33 cellular contexts compared by ENCODE assay signal in genomic region chr2:206390181-206390580, GRCh38. TPM values are rescaled to one million over a fixed set of nuclear protein-coding genes. Genes with fewer than 3 reads are reported as not detected.
"Had no signal": no experiment of that assay in that cellular context is flagged by ENCODE, and none has a peak within 500 bp of the region (broad histone marks: within the 10 kb centered on the region; RNA-seq: fewer than 3 reads in every experiment).

No MANE protein-coding gene starts in this region.

- H3K27me3 Mint-ChIP-seq: progenitor cell of endocrine pancreas; stimulated activated memory B cell treated with anti-CD40 and anti-IgM and Interleukin-4, amounts not matched to agents 10 μg/mL and 1 μg/mL and 100 μg/mL, for 72 hours; stimulated activated naive CD8-positive, alpha-beta T cell treated with anti-CD3 and anti-CD28 coated beads, Interleukin-15, amount 100 ng/mL, for 72 hours; type B pancreatic cell had no signal

- H3K36me3 Mint-ChIP-seq: natural killer cell; neural progenitor cell; stimulated activated memory B cell treated with anti-CD40 and anti-IgM and Interleukin-4, amounts not matched to agents 10 μg/mL and 1 μg/mL and 100 μg/mL, for 72 hours; type B pancreatic cell had no signal

- DNase-seq: natural killer cell; occipital lobe; ovary; posterior cingulate gyrus; psoas muscle; right cardiac atrium; right lobe of liver; sigmoid colon; spleen; stimulated activated CD4-positive, alpha-beta T cell treated with anti-CD3 and anti-CD28 coated beads, Interleukin-12 subunit alpha, Interleukin-12 subunit beta, amount 100 ng/mL, for 4 hours; stimulated activated CD4-positive, alpha-beta T cell treated with anti-CD3 and anti-CD28 coated beads, Interleukin-1b, Interleukin-23, amount 100 ng/mL, for 48 hours; stimulated activated CD4-positive, alpha-beta T cell treated with anti-CD3 and anti-CD28 coated beads, Interleukin-4, amount 100 ng/mL, for 1 hour; stimulated activated CD4-positive, alpha-beta T cell treated with anti-CD3 and anti-CD28 coated beads, Interleukin-4, amount 100 ng/mL, for 4 hours; stimulated activated CD8-positive, alpha-beta memory T cell treated with anti-CD3 and anti-CD28 coated beads, Interleukin-4, amount 100 ng/mL, for 48 hours; stimulated activated naive CD4-positive, alpha-beta T cell; stimulated activated naive CD8-positive, alpha-beta T cell treated with anti-CD3 and anti-CD28 coated beads, Interleukin-15, amount 100 ng/mL, for 72 hours; stimulated activated naive CD8-positive, alpha-beta T cell treated with anti-CD3 and anti-CD28 coated beads, Interleukin-15, Interleukin-2, amounts not matched to agents 100 U/mL and 50 U/mL, for 24 hours; substantia nigra; testis; tibial artery; transverse colon; upper lobe of right lung; uterus had no signal

- ATAC-seq: natural killer cell; psoas muscle; right cardiac atrium; right lobe of liver; stimulated activated naive CD8-positive, alpha-beta T cell treated with anti-CD3 and anti-CD28 coated beads, Interleukin-15, amount 100 ng/mL, for 72 hours; stimulated activated naive CD8-positive, alpha-beta T cell treated with anti-CD3 and anti-CD28 coated beads, Interleukin-15, Interleukin-2, amounts not matched to agents 100 U/mL and 50 U/mL, for 24 hours; upper lobe of right lung had no signal

- H3K4me3 ChIP-seq: neural progenitor cell, ovary, psoas muscle, right lobe of liver, sigmoid colon, skin epidermis, smooth muscle cell, spleen, suprapubic skin, testis, tibial artery, transverse colon, upper lobe of right lung, uterus had no signal

- H3K4me2 ChIP-seq: neural progenitor cell, smooth muscle cell had no signal

- H3K4me3 Mint-ChIP-seq: natural killer cell; nephron; neural progenitor cell; stimulated activated memory B cell treated with anti-CD40 and anti-IgM and Interleukin-4, amounts not matched to agents 10 μg/mL and 1 μg/mL and 100 μg/mL, for 72 hours; stimulated activated naive CD8-positive, alpha-beta T cell treated with anti-CD3 and anti-CD28 coated beads, Interleukin-15, amount 100 ng/mL, for 72 hours; type B pancreatic cell had no signal

- H3K9ac ChIP-seq: neural progenitor cell, parathyroid adenoma had no signal

- H3K4me1 Mint-ChIP-seq: natural killer cell; nephron; stimulated activated memory B cell treated with anti-CD40 and anti-IgM and Interleukin-4, amounts not matched to agents 10 μg/mL and 1 μg/mL and 100 μg/mL, for 72 hours; stimulated activated naive CD8-positive, alpha-beta T cell treated with anti-CD3 and anti-CD28 coated beads, Interleukin-15, amount 100 ng/mL, for 72 hours had no signal

- H3K27ac Mint-ChIP-seq: natural killer cell; nephron; neural progenitor cell; progenitor cell of endocrine pancreas; stimulated activated memory B cell treated with anti-CD40 and anti-IgM and Interleukin-4, amounts not matched to agents 10 μg/mL and 1 μg/mL and 100 μg/mL, for 72 hours; stimulated activated naive CD8-positive, alpha-beta T cell treated with anti-CD3 and anti-CD28 coated beads, Interleukin-15, amount 100 ng/mL, for 72 hours; type B pancreatic cell had no signal

- H3K9me3 ChIP-seq: ovary, psoas muscle, right lobe of liver, sigmoid colon, suprapubic skin, testis, transverse colon, upper lobe of right lung, uterus had no signal

- H3K27ac ChIP-seq: neural progenitor cell, ovary, parathyroid adenoma, psoas muscle, right lobe of liver, sigmoid colon, spleen, suprapubic skin, testis, tibial artery, transverse colon, upper lobe of right lung, uterus had no signal

- H2AFZ ChIP-seq: neural progenitor cell had no signal

- H3K79me2 ChIP-seq: parathyroid adenoma had no signal

- H3K9me3 Mint-ChIP-seq: type B pancreatic cell had no signal

- H3K36me3 ChIP-seq: neural progenitor cell, ovary, right lobe of liver, sigmoid colon, spleen, suprapubic skin, tibial artery, transverse colon, upper lobe of right lung, uterus had no signal

- H3K27me3 ChIP-seq: neural progenitor cell, ovary, right lobe of liver, sigmoid colon, spleen, suprapubic skin, testis, tibial artery, transverse colon, upper lobe of right lung, uterus had no signal

- H3K4me1 ChIP-seq: neural progenitor cell, psoas muscle, right lobe of liver, sigmoid colon, spleen, suprapubic skin, testis, tibial artery, transverse colon, upper lobe of right lung, uterus had no signal

RNA-seq across cellular contexts. Expression of gene ADAM23, which starts 53.2 kb away (rescaled TPM):
- total RNA-seq: renal cortical epithelial cell had no signal
